ENCODE assay signal across 12 cellular contexts in genomic region chr2:224086226-224086911, GRCh38. TPM values are rescaled to one million over a fixed set of nuclear protein-coding genes. Genes with fewer than 3 reads are reported as not detected.
DNase-seq lines count a peak whose midpoint lies in the region; ATAC-seq and TF ChIP-seq lines count a peak whose summit lies in the region.
"Had no signal": no experiment of that assay in that cellular context is flagged by ENCODE, and none has a peak within 500 bp of the region (broad histone marks: within the 10 kb centered on the region; RNA-seq: fewer than 3 reads in every experiment).

No MANE protein-coding gene starts in this region.

- no peak for TF ChIP-seq CTCF in choroid plexus epithelial cell (conservative IDR thresholded peaks at IDR 0.05; ENCODE audit: low read depth, low read length)

- no peak overlapping the region for H4K5ac ChIP-seq in mesendoderm (ENCODE audit: low read length)

- H3K79me2 ChIP-seq in mesendoderm (ENCODE audit: control insufficient read depth, insufficient read depth, low read length), result no peaks in the 10 kb centered on the region

- no peak overlapping the region for H3K9ac ChIP-seq in mesendoderm (ENCODE audit: low read length)

- no peak overlapping the region for H3K23ac ChIP-seq in mesendoderm (ENCODE audit: low read length)

- H3K4me2 ChIP-seq in mesendoderm (ENCODE audit: low read length), result no peak overlapping the region

- no peaks in the 10 kb centered on the region for H3K79me1 ChIP-seq in mesendoderm (ENCODE audit: low read length)

- H2BK5ac ChIP-seq in mesendoderm (ENCODE audit: low read length), result peak overlapping the region; percentile 59

- no peak overlapping the region for H4K8ac ChIP-seq in mesendoderm (ENCODE audit: low read depth, low read length)

- no CpG with 5 or more reads among the region's 3 CpGs for whole genome bisulfite sequencing in mesendoderm (ENCODE audit: extremely low coverage, insufficient coverage, low lambda C conversion rate)

- H3K4me3 ChIP-seq in MG63, result no peak overlapping the region
- H3K4me3 ChIP-seq in choroid plexus epithelial cell (ENCODE audit: low read depth, low read length), result no peak overlapping the region
- H3K4me3 ChIP-seq in mesendoderm (ENCODE audit: low read length), result no peak overlapping the region

- H2BK15ac ChIP-seq in mesendoderm (replicated peaks; ENCODE audit: low read depth), result peak overlapping the region; percentile 85

- H2AK5ac ChIP-seq in mesendoderm (ENCODE audit: low read length), result peak overlapping the region; percentile 74

- no peak overlapping the region for H3K27ac ChIP-seq in mesendoderm (ENCODE audit: low read depth, low read length)
- no peak overlapping the region for H3K27ac ChIP-seq in substantia nigra (ENCODE audit: low read depth, low read length, poor library complexity, severe bottlenecking)

- no peak for ATAC-seq in GM21786 (IDR thresholded peaks at IDR 0.05; ENCODE audit: unreplicated experiment)
- no peak for ATAC-seq in GM19452 (IDR thresholded peaks at IDR 0.05; ENCODE audit: unreplicated experiment)

- H3K56ac ChIP-seq in mesendoderm (ENCODE audit: low read length), result peak overlapping the region; percentile 70

- H3K36me3 ChIP-seq in MG63, result no peaks in the 10 kb centered on the region
- no peaks in the 10 kb centered on the region for H3K36me3 ChIP-seq in mesendoderm (ENCODE audit: control insufficient read depth, insufficient read depth, low read length)

- no peak overlapping the region for H3K4ac ChIP-seq in mesendoderm (ENCODE audit: low read depth, low read length)

- H3K18ac ChIP-seq in mesendoderm (ENCODE audit: low read length), result peak overlapping the region; percentile 46

- H3K27me3 ChIP-seq in MG63, result no peaks in the 10 kb centered on the region
- no peaks in the 10 kb centered on the region for H3K27me3 ChIP-seq in mesendoderm (ENCODE audit: insufficient read depth, low read length, poor library complexity)

- no peak overlapping the region for H2BK120ac ChIP-seq in mesendoderm (ENCODE audit: low read depth, low read length)

- H3K9me3 ChIP-seq in MG63, result peaks cover 14% of the 10 kb centered on the region

- DNase-seq in COLO829 (ENCODE audit: low spot score) (peak; percentile 90), MG63 (peak; percentile 85), choroid plexus epithelial cell (ENCODE audit: low read depth) (peak; percentile 89), mesendoderm (no peak), substantia nigra (lab: John Stamatoyannopoulos, UW) (no peak), DMS153 treated with DMSO at 0.1 percent for 48 hours (lab: John Stamatoyannopoulos, UW; ENCODE audit: unreplicated experiment) (no peak)
- DNase-seq: activated CD8-positive, alpha-beta memory T cell treated with anti-CD3 and anti-CD28 coated beads for 24 hours; DMS153; MM.1S; SHP77 had no signal

- H3K4me1 ChIP-seq in mesendoderm (ENCODE audit: control insufficient read depth, low read depth, low read length), result peaks cover 5% of the 10 kb centered on the region

RNA-seq across cellular contexts. Expression of gene SERPINE2, which starts 47.3 kb away (rescaled TPM):
- total RNA-seq in MG63 (2014; rRNA removed; shearing (Covaris generic); ENCODE audit: low replicate concordance), result 66.8 and 78.2 TPM in 2 replicates
- polyA plus RNA-seq in mesendoderm (2013, experiment 1 of 2), result 995 TPM
- 979 TPM for polyA plus RNA-seq in mesendoderm (2013, experiment 2 of 2)

Comparison
In these comparisons a context has a peak if more than half of its experiments do, and no peak if none do; other contexts are left out.
1. DNase-seq: peak in COLO829 (single experiment), MG63 (single experiment) and choroid plexus epithelial cell (single experiment); none in mesendoderm (single experiment), substantia nigra (0 of 49) and DMS153 treated with DMSO at 0.1 percent for 48 hours (single experiment).